Comparison of ENCODE assay signal across 27 cellular contexts in the genomic region with DNA sequence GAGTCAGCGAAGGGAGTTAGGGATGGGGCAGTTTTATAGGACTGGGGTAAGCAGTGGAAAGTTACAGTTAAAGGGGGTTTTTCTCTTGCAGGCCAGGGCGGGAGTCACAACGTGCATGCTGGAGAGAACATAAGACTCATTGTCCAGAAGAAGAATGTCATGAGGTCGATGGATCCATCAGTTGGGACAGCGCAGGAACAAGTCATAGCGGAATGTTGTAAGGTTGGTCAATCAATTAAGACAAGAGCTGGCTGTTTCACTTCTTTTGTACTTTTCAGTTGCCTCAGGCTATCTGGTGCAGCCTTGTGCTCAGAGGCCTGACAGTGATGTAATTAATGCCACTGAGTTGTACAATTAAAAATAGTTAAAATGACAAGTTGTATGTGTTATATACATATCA.
"Had no signal": no experiment of that assay in that cellular context is flagged by ENCODE, and none has a peak within 500 bp of the region (broad histone marks: within the 10 kb centered on the region; RNA-seq: fewer than 3 reads in every experiment).

No MANE protein-coding gene starts in this region.

- H3K4me3 Mint-ChIP-seq: mesothelial cell of epicardium; naive B cell; natural killer cell treated with Interleukin-12 subunit alpha and Interleukin-12 subunit beta and Interleukin-15 and Interleukin-18, amount 100 ng/mL, for 72 hours; stimulated activated memory B cell treated with anti-CD40 and anti-IgM and Interleukin-4, amounts not matched to agents 10 μg/mL and 1 μg/mL and 100 μg/mL, for 72 hours had no signal

- DNase-seq: head of caudate nucleus; hippocampal formation; kidney; left ventricle myocardium inferior; mesendoderm; naive B cell; nucleus accumbens; psoas muscle; right lobe of liver; stimulated activated CD4-positive, alpha-beta T cell treated with anti-CD3 and anti-CD28 coated beads, Interleukin-1b, Interleukin-23, amount 100 ng/mL, for 48 hours; stimulated activated CD4-positive, alpha-beta T cell treated with anti-CD3 and anti-CD28 coated beads, Interleukin-2, amount 100 ng/mL, for 48 hours; stimulated activated CD4-positive, alpha-beta T cell treated with anti-CD3 and anti-CD28 coated beads, Interleukin-4, amount 100 ng/mL, for 4 hours; stimulated activated CD8-positive, alpha-beta memory T cell treated with anti-CD3 and anti-CD28 coated beads, Interleukin-4, amount 100 ng/mL, for 48 hours; stimulated activated naive CD4-positive, alpha-beta T cell treated with Interleukin-2 at 50 U/mL for 16 hours; stomach; tibial artery; trophoblast cell; upper lobe of right lung had no signal

- H3K27ac ChIP-seq: left ventricle myocardium inferior, parathyroid adenoma, psoas muscle, right atrium auricular region, right lobe of liver, stomach, suprapubic skin, thoracic aorta, tibial artery, upper lobe of right lung had no signal

- H3K27me3 Mint-ChIP-seq: natural killer cell treated with Interleukin-12 subunit alpha and Interleukin-12 subunit beta and Interleukin-15 and Interleukin-18, amount 100 ng/mL, for 72 hours; stimulated activated memory B cell treated with anti-CD40 and anti-IgM and Interleukin-4, amounts not matched to agents 10 μg/mL and 1 μg/mL and 100 μg/mL, for 72 hours had no signal

- H3K4me3 ChIP-seq: left ventricle myocardium inferior, lung, psoas muscle, right atrium auricular region, right lobe of liver, smooth muscle cell, stomach, suprapubic skin, thoracic aorta, tibial artery, upper lobe of right lung had no signal

- H3K4me1 Mint-ChIP-seq: naive B cell; stimulated activated memory B cell treated with anti-CD40 and anti-IgM and Interleukin-4, amounts not matched to agents 10 μg/mL and 1 μg/mL and 100 μg/mL, for 72 hours had no signal

- H3K27ac Mint-ChIP-seq: mesothelial cell of epicardium; naive B cell; natural killer cell treated with Interleukin-12 subunit alpha and Interleukin-12 subunit beta and Interleukin-15 and Interleukin-18, amount 100 ng/mL, for 72 hours; stimulated activated memory B cell treated with anti-CD40 and anti-IgM and Interleukin-4, amounts not matched to agents 10 μg/mL and 1 μg/mL and 100 μg/mL, for 72 hours had no signal

- ATAC-seq: natural killer cell treated with Interleukin-12 subunit alpha and Interleukin-12 subunit beta and Interleukin-15 and Interleukin-18, amount 100 ng/mL, for 72 hours; psoas muscle; right lobe of liver; stimulated activated memory B cell treated with anti-CD40 and anti-IgM and Interleukin-4, amounts not matched to agents 10 μg/mL and 1 μg/mL and 100 μg/mL, for 72 hours; upper lobe of right lung had no signal
